ENCODE assay signal across 2 cellular contexts in genomic region chr16:84568066-84568465, GRCh38.
TF ChIP-seq lines count a peak whose summit lies in the region.

No MANE protein-coding gene starts in this region.

TF ChIP-seq in GM23338, 12 proteins besides CTCF, POLR2A, EP300 and RAD21 (continued from another document):
- no peak for TF ChIP-seq REST (IDR thresholded peaks at IDR 0.05; ENCODE audit: unreplicated experiment)
- TF ChIP-seq STAT1 (IDR thresholded peaks at IDR 0.05; ENCODE audit: unreplicated experiment): no peak
- no peak for TF ChIP-seq JUNB (IDR thresholded peaks at IDR 0.05; ENCODE audit: unreplicated experiment)
- TF ChIP-seq ZNF331 (CRISPR knock-in tag; IDR thresholded peaks at IDR 0.05; ENCODE audit: low read depth): no peak
- no peak for TF ChIP-seq CREB1 (CRISPR knock-in tag; IDR thresholded peaks at IDR 0.05; ENCODE audit: low read depth)
- TF ChIP-seq ETS1 (IDR thresholded peaks at IDR 0.05): no peak
- TF ChIP-seq ZNF462 (CRISPR knock-in tag; IDR thresholded peaks at IDR 0.05): no peak
- TF ChIP-seq EZH2phosphoT487 (IDR thresholded peaks at IDR 0.05; ENCODE audit: unreplicated experiment): no peak
- no peak for TF ChIP-seq NANOG (IDR thresholded peaks at IDR 0.05; ENCODE audit: borderline replicate concordance)
- no peak for TF ChIP-seq POLR2AphosphoS5 (IDR thresholded peaks at IDR 0.05; ENCODE audit: low read depth)
TF ChIP-seq in GM23338: peak in this region for 0.

TF ChIP-seq in SK-N-SH treated with all-trans-retinoic acid at 6 μM for 48 hours, 23 proteins besides CTCF, POLR2A, EP300 and RAD21 (continued from another document):
- TF ChIP-seq TSHZ2 (CRISPR knock-in tag; IDR thresholded peaks at IDR 0.05) (no peak), ZNF565 (CRISPR knock-in tag; conservative IDR thresholded peaks at IDR 0.05; ENCODE audit: low read depth) (no peak), ZFP30 (CRISPR knock-in tag; IDR thresholded peaks at IDR 0.05) (no peak), CSRNP3 (CRISPR knock-in tag; IDR thresholded peaks at IDR 0.05) (no peak)
